Comparison of ENCODE assay signal across 1 cellular context in genomic region chr3:138935864-138936762, GRCh38.
TF ChIP-seq lines count a peak whose summit lies in the region.

No MANE protein-coding gene starts in this region.

TF ChIP-seq in A549, 52 proteins besides CTCF, POLR2A, EP300 and RAD21 (continued from another document):
- 0 out of 2 replicates have a peak, but pooled peaks have one; percentile 70 for TF ChIP-seq MAX (IDR thresholded peaks at IDR 0.05)
TF ChIP-seq in A549: peak in this region for 5.
